8 cellular contexts compared by ENCODE assay signal in genomic region chr7:77439572-77439971, GRCh38. TPM values are rescaled to one million over a fixed set of nuclear protein-coding genes. Genes with fewer than 3 reads are reported as not detected.
DNase-seq lines count a peak whose midpoint lies in the region; ATAC-seq, FAIRE-seq and TF ChIP-seq lines count a peak whose summit lies in the region.

No MANE protein-coding gene starts in this region.

- H4K20me1 ChIP-seq in keratinocyte (ENCODE audit: control insufficient read depth, extremely low read depth, insufficient read depth, low read length) (no peaks in the 10 kb centered on the region), MM.1S (ENCODE audit: insufficient read depth, low read length) (no peaks in the 10 kb centered on the region)

- POLR2A ChIA-PET in A673 (lab: Charles Lee; ENCODE audit: low non-redundant PET): no interaction called here

- H3K4me1 ChIP-seq in A673 (ENCODE audit: insufficient read depth, low read length, poor library complexity, severe bottlenecking): no peaks in the 10 kb centered on the region
- H3K4me1 ChIP-seq in keratinocyte (ENCODE audit: control insufficient read depth, extremely low read depth, insufficient read depth, low read length): peaks cover 25% of the 10 kb centered on the region
- no peaks in the 10 kb centered on the region for H3K4me1 ChIP-seq in MM.1S (ENCODE audit: low read length)

- intact Hi-C loops in A673 (cut with micrococcal nuclease; ENCODE audit: unreplicated experiment): loop anchor here (10.0 kb wide), 2 partner anchors 215 to 315 kb away; no protein-coding TSS in a partner anchor

- H3K9me3 ChIP-seq in A673 (ENCODE audit: low read depth, low read length, poor library complexity, severe bottlenecking) (no peaks in the 10 kb centered on the region), keratinocyte (ENCODE audit: control insufficient read depth, low read depth, low read length) (no peaks in the 10 kb centered on the region), MM.1S (replicated peaks; ENCODE audit: insufficient read depth, low read length) (no peaks in the 10 kb centered on the region)

- TF ChIP-seq CTCF in A673 (conservative IDR thresholded peaks at IDR 0.05; ENCODE audit: low read depth, low read length): peak; percentile 42
- peak; percentile 24 to 82 (median 52) for TF ChIP-seq CTCF in keratinocyte (optimal IDR thresholded peaks at IDR 0.05 in 1 of 3, IDR thresholded peaks at IDR 0.05 in 1 of 3, conservative IDR thresholded peaks at IDR 0.05 in 1 of 3; ENCODE audit: extremely low read depth in 1 of 3, insufficient read depth in 2 of 3, low read length in 3 of 3)
- no peak for TF ChIP-seq CTCF in MM.1S (IDR thresholded peaks at IDR 0.05; ENCODE audit: low read length)

- peak; percentile 55 for FAIRE-seq in keratinocyte (lab: Jason Lieb, UNC)

- H3K27me3 ChIP-seq in A673 (replicated peaks; ENCODE audit: insufficient read depth, low read depth, low read length, poor library complexity) (no peaks in the 10 kb centered on the region), keratinocyte (ENCODE audit: control insufficient read depth, extremely low read depth, insufficient read depth, low read length) (no peaks in the 10 kb centered on the region), MM.1S (replicated peaks; ENCODE audit: insufficient read depth, low read length) (no peaks in the 10 kb centered on the region)

- no peaks in the 10 kb centered on the region for H3K79me2 ChIP-seq in keratinocyte (ENCODE audit: control insufficient read depth, insufficient read depth, low read length)
- H3K79me2 ChIP-seq in MM.1S (ENCODE audit: low read length): no peaks in the 10 kb centered on the region

- CTCF ChIA-PET in A673 (lab: Charles Lee): no interaction called here

- no peaks in the 10 kb centered on the region for H3F3A ChIP-seq in MM.1S (ENCODE audit: insufficient read depth, low read length)

- no peak overlapping the region for H3K4me3 ChIP-seq in A673 (ENCODE audit: low read depth, low read length, poor library complexity, severe bottlenecking)
- H3K4me3 ChIP-seq in keratinocyte (ENCODE audit: control insufficient read depth in 2 of 3, extremely low read depth in 1 of 3, insufficient read depth in 2 of 3, low read depth in 1 of 3, low read length in 3 of 3): no peak overlapping the region
- no peak overlapping the region for H3K4me3 ChIP-seq in MM.1S (ENCODE audit: low read length)

- H2AFZ ChIP-seq in keratinocyte (ENCODE audit: control insufficient read depth, low read length) (peak overlapping the region; percentile 71), MM.1S (ENCODE audit: low read length) (no peak overlapping the region)

- no peaks in the 10 kb centered on the region for H3K9me1 ChIP-seq in keratinocyte (ENCODE audit: control insufficient read depth, extremely low read depth, insufficient read depth, low read length)

- no peak for ATAC-seq in HG02642 (IDR thresholded peaks at IDR 0.05; ENCODE audit: poor library complexity, unreplicated experiment)
- no peak for ATAC-seq in GM19328 (IDR thresholded peaks at IDR 0.05; ENCODE audit: unreplicated experiment)

- no TSS peak for BruUV-seq in A673 (replicated peaks; lab: Mats Ljungman, UMichigan)

- H3K36me3 ChIP-seq in A673 (ENCODE audit: insufficient read depth, low read length, poor library complexity, severe bottlenecking) (no peaks in the 10 kb centered on the region), keratinocyte (ENCODE audit: control insufficient read depth in 2 of 2, extremely low read depth in 1 of 2, insufficient read depth in 2 of 2, low read length in 2 of 2) (no peaks in the 10 kb centered on the region), MM.1S (replicated peaks; ENCODE audit: insufficient read depth, low read length) (no peaks in the 10 kb centered on the region)

- H3K9ac ChIP-seq in keratinocyte (ENCODE audit: control insufficient read depth, extremely low read depth, insufficient read depth, low read length): no peak overlapping the region
- no peak overlapping the region for H3K9ac ChIP-seq in MM.1S (ENCODE audit: low read length)

- DNase-seq in A673 (ENCODE audit: low spot score): peak; percentile 42
- DNase-seq in LHCN-M2 (ENCODE audit: low read depth): peak; percentile 90
- DNase-seq in anterior cingulate cortex (lab: John Stamatoyannopoulos, UW): peak in 43 of 58 donors; percentile 6 to 62 (median 30)
- DNase-seq in keratinocyte (ENCODE audit: low read depth, low spot score): no peak
- DNase-seq in stimulated activated CD4-positive, alpha-beta T cell treated with anti-CD3 and anti-CD28 coated beads, Interleukin-4, amount 100 ng/mL, for 24 hours: no peak
- DNase-seq in MM.1S: no peak

- no peak overlapping the region for H3K4me2 ChIP-seq in keratinocyte (ENCODE audit: control insufficient read depth, extremely low read depth, insufficient read depth, low read depth, low read length)
- H3K4me2 ChIP-seq in MM.1S (ENCODE audit: low read depth, low read length): no peak overlapping the region

- H3K9me2 ChIP-seq in MM.1S (replicated peaks; ENCODE audit: insufficient read depth, low read length): no peaks in the 10 kb centered on the region

- dilution Hi-C loops in keratinocyte (cut with MboI; ENCODE audit: extremely low pct_ligation_motif_present, low sequenced_read_pairs): no loop called here

- H3K27ac ChIP-seq in A673 (ENCODE audit: low read depth, low read length, poor library complexity, severe bottlenecking) (no peak overlapping the region), keratinocyte (ENCODE audit: control insufficient read depth, insufficient read depth, low read length) (no peak overlapping the region), MM.1S (ENCODE audit: low read length) (no peak overlapping the region)

RNA-seq across cellular contexts. Expression of gene GSAP, which starts 23.4 kb away (rescaled TPM):
- total RNA-seq in A673 (2021): 0.15 TPM in 2 replicates
- 21.6 and 24.8 TPM in 2 replicates for total RNA-seq in LHCN-M2 (2014; rRNA removed)
- 5.7 TPM for polyA plus RNA-seq in LHCN-M2 (2012)
- 2.8 to 5.4 TPM (median 5.0 TPM) in 3 replicates for polyA plus RNA-seq in keratinocyte
- polyA plus RNA-seq in keratinocyte (2011; ENCODE audit: low read depth): 5.3 TPM
- polyA plus RNA-seq in keratinocyte (2011; cell fraction: cytosol; rRNA removed): 2.1 and 4.5 TPM in 2 replicates
- polyA plus RNA-seq in keratinocyte (2011; cell fraction: nucleus; rRNA removed): 14.3 and 15.2 TPM in 2 replicates
- polyA plus RNA-seq in keratinocyte (2012; ENCODE audit: low replicate concordance): 1.8 and 7.3 TPM in 2 replicates
- 4.6 to 11.1 TPM (median 6.0 TPM) in 3 replicates for polyA minus RNA-seq in keratinocyte
- 4.0 TPM for polyA minus RNA-seq in keratinocyte (2011; cell fraction: cytosol; rRNA and poly(A)+ RNA removed)
- polyA minus RNA-seq in keratinocyte (2011; cell fraction: nucleus; rRNA and poly(A)+ RNA removed): 5.2 and 16.1 TPM in 2 replicates

Comparison
In these comparisons a context has a peak if more than half of its experiments do, and no peak if none do; other contexts are left out.
1. DNase-seq: peak in A673 (single experiment), LHCN-M2 (single experiment) and anterior cingulate cortex (43 of 58); none in keratinocyte (single experiment), stimulated activated CD4-positive, alpha-beta T cell treated with anti-CD3 and anti-CD28 coated beads, Interleukin-4, amount 100 ng/mL, for 24 hours (single experiment) and MM.1S (single experiment).
2. RNA of gene GSAP, which starts 23.4 kb away (total RNA-seq): 21.6 to 24.8 TPM in LHCN-M2; 0.15 TPM in A673; every median in the first group is over 10 times any median in the second.